In genomic region chr12:9134981-9135628, GRCh38 we compare ENCODE assay signal across 9 cellular contexts. TPM values are rescaled to one million over a fixed set of nuclear protein-coding genes. Genes with fewer than 3 reads are reported as not detected.
DNase-seq lines count a peak whose midpoint lies in the region; ATAC-seq, FAIRE-seq and TF ChIP-seq lines count a peak whose summit lies in the region.
"Had no signal": no experiment of that assay in that cellular context is flagged by ENCODE, and none has a peak within 500 bp of the region (broad histone marks: within the 10 kb centered on the region; RNA-seq: fewer than 3 reads in every experiment).

No MANE protein-coding gene starts in this region.

- RAD21 ChIA-PET in GM12878 (lab: Charles Lee; ENCODE audit: unreplicated experiment) = no interaction called here

- H3K79me2 ChIP-seq in DOHH2 (ENCODE audit: control insufficient read depth, low read length) = no peaks in the 10 kb centered on the region
- no peaks in the 10 kb centered on the region for H3K79me2 ChIP-seq in H9 (ENCODE audit: insufficient read depth, low read length)
- H3K79me2 ChIP-seq in GM12878 (ENCODE audit: control insufficient read depth, insufficient read depth, low read length) = no peaks in the 10 kb centered on the region

- no peak overlapping the region for H4K8ac ChIP-seq in H9 (replicated peaks; ENCODE audit: insufficient read length, low read depth, low read length)

- no peaks in the 10 kb centered on the region for H3K9me2 ChIP-seq in DOHH2 (replicated peaks; ENCODE audit: control insufficient read depth, low read length)

- no peak overlapping the region for H2AFZ ChIP-seq in H9 (ENCODE audit: low read length)
- no peak overlapping the region for H2AFZ ChIP-seq in GM12878 (ENCODE audit: control insufficient read depth, low read depth, low read length)

- no peak overlapping the region for H3K14ac ChIP-seq in H9 (ENCODE audit: insufficient read depth, low read length)

- H2BK5ac ChIP-seq in H9 (ENCODE audit: insufficient read length, low read length) = no peak overlapping the region

- H3K27me3 ChIP-seq in DOHH2 (ENCODE audit: control insufficient read depth, low read length) (0 out of 2 replicates have a peak, but pooled peaks cover 6% of the 10 kb centered on the region), H9 (ENCODE audit: insufficient read depth, low read length) (no peaks in the 10 kb centered on the region), GM12878 (replicated peaks in 1 of 2; ENCODE audit: control insufficient read depth in 2 of 2, insufficient read depth in 2 of 2, low read length in 1 of 2) (no peaks in the 10 kb centered on the region)

- no peak for FAIRE-seq in GM12878 (lab: Jason Lieb, UNC)

- H3F3A ChIP-seq in DOHH2 (ENCODE audit: control insufficient read depth, insufficient read depth) = no peaks in the 10 kb centered on the region

- H4K20me1 ChIP-seq in DOHH2 (ENCODE audit: control insufficient read depth, insufficient read depth, low read depth, low read length) (no peaks in the 10 kb centered on the region), H9 (ENCODE audit: control insufficient read depth, insufficient read depth, insufficient read length) (no peaks in the 10 kb centered on the region), GM12878 (ENCODE audit: control insufficient read depth, insufficient read depth) (no peaks in the 10 kb centered on the region)

- H3K36me3 ChIP-seq in DOHH2 (ENCODE audit: control insufficient read depth, low read length) (no peaks in the 10 kb centered on the region), GM12878 (ENCODE audit: control insufficient read depth in 2 of 2, insufficient read depth in 2 of 2, low read length in 1 of 2) (no peaks in the 10 kb centered on the region)

- no peak overlapping the region for H4K91ac ChIP-seq in H9 (ENCODE audit: insufficient read length, low read depth, low read length)

- no peak overlapping the region for H2BK120ac ChIP-seq in H9 (ENCODE audit: low read depth, low read length, poor library complexity, severe bottlenecking)

- no peaks in the 10 kb centered on the region for H3K4me1 ChIP-seq in DOHH2 (ENCODE audit: control insufficient read depth, low read length)
- no peaks in the 10 kb centered on the region for H3K4me1 ChIP-seq in H9 (ENCODE audit: insufficient read depth, low read length)
- H3K4me1 ChIP-seq in GM12878 (ENCODE audit: control insufficient read depth, insufficient read depth, low read length) = no peaks in the 10 kb centered on the region

- CTCF ChIA-PET in GM12878 (lab: Yijun Ruan, JAX) = interaction anchor here (0.8 to 1.5 kb wide), 4 partner anchors 12 to 56 kb away, joined by 3 to 4 read pairs (median 4); no protein-coding TSS in a partner anchor

- SMC1A ChIA-PET in GM12878 (lab: Charles Lee; ENCODE audit: uncharacterized antibody, unreplicated experiment) = no interaction called here

- H3K4me2 ChIP-seq in DOHH2 (ENCODE audit: low read length) (no peak overlapping the region), H9 (ENCODE audit: insufficient read depth, insufficient read length, low read length) (no peak overlapping the region), GM12878 (ENCODE audit: control insufficient read depth, insufficient read depth) (no peak overlapping the region)

- H3K36me3 Mint-ChIP-seq in H9 (ENCODE audit: insufficient read depth in 1 of 3, low read depth in 3 of 3) (peaks cover 0 to 22% (median 7%) of the 10 kb centered on the region in 3 experiments; a peak in 6 of 7 replicates), mesothelial cell of epicardium (peaks cover 9% of the 10 kb centered on the region)

- no peaks in the 10 kb centered on the region for H3K4me1 Mint-ChIP-seq in H9
- peaks cover 29% of the 10 kb centered on the region for H3K4me1 Mint-ChIP-seq in mesothelial cell of epicardium

- H3K27ac ChIP-seq in DOHH2 (ENCODE audit: low read depth, low read length) (no peak overlapping the region), H9 (ENCODE audit: insufficient read length, low read depth, low read length) (no peak overlapping the region), GM12878 (ENCODE audit: control insufficient read depth, insufficient read depth) (no peak overlapping the region)

- H2BK15ac ChIP-seq in H9 (ENCODE audit: low read depth, low read length) = no peak overlapping the region

- TF ChIP-seq CTCF in DOHH2 (IDR thresholded peaks at IDR 0.05; ENCODE audit: low read depth, low read length, poor library complexity, severe bottlenecking) (peak; percentile 74), H9 (conservative IDR thresholded peaks at IDR 0.05) (peak; percentile 56), GM12878 (IDR thresholded peaks at IDR 0.05 in 2 of 3, conservative IDR thresholded peaks at IDR 0.05 in 1 of 3; ENCODE audit: control insufficient read depth in 2 of 3, extremely low read depth in 1 of 3, insufficient read depth in 1 of 3, low read depth in 3 of 3, low read length in 3 of 3) (peak; percentile 24 to 56 (median 51); a peak in 5 of 6 replicates), mesothelial cell of epicardium (IDR thresholded peaks at IDR 0.05; ENCODE audit: unreplicated experiment) (peak; percentile 41)

- H3K4me3 Mint-ChIP-seq in H9 = no peak overlapping the region
- H3K4me3 Mint-ChIP-seq in mesothelial cell of epicardium = no peak overlapping the region

- H3K9ac ChIP-seq in H9 (ENCODE audit: extremely low read depth, insufficient read length, low read length) (no peak overlapping the region), GM12878 (ENCODE audit: control insufficient read depth, insufficient read depth, low read length) (no peak overlapping the region)

- POLR2A ChIA-PET in GM12878 (lab: Charles Lee) = no interaction called here

- TF ChIP-seq EP300 in GM12878 (IDR thresholded peaks at IDR 0.05; ENCODE audit: borderline replicate concordance in 1 of 2, control insufficient read depth in 1 of 2, low read depth in 2 of 2, low read length in 2 of 2) = no peak

- TF ChIP-seq POLR2A in GM12878 (IDR thresholded peaks at IDR 0.05; ENCODE audit: low read depth, low read length) = no peak

- H2AK5ac ChIP-seq in H9 (ENCODE audit: insufficient read length, low read length) = no peak overlapping the region

- no peak overlapping the region for H3K18ac ChIP-seq in H9 (ENCODE audit: insufficient read length, low read depth, low read length)

- H4K5ac ChIP-seq in H9 (ENCODE audit: insufficient read length, low read depth, low read length) = no peak overlapping the region

- H3K4me3 ChIP-seq in DOHH2 (ENCODE audit: low read length) (no peak overlapping the region), GM12878 (no peak overlapping the region)

- in situ Hi-C loops in GM12878 (cut with MboI) = no loop called here

- no peak overlapping the region for H3K56ac ChIP-seq in H9 (ENCODE audit: insufficient read length, low read depth, low read length)

- intact Hi-C loops in GM12878 (cut with micrococcal nuclease; ENCODE audit: unreplicated experiment) = no loop called here

- no peak overlapping the region for H3T11ph ChIP-seq in H9 (ENCODE audit: low read length)

- no peaks in the 10 kb centered on the region for H3K23me2 ChIP-seq in H9 (ENCODE audit: insufficient read length, low read depth, low read length, poor library complexity, severe bottlenecking)

- H3K4ac ChIP-seq in H9 (ENCODE audit: low read depth, low read length) = no peak overlapping the region

- no peak overlapping the region for H3K23ac ChIP-seq in H9 (ENCODE audit: insufficient read length, low read depth, low read length)

- no peak overlapping the region for H3K27ac Mint-ChIP-seq in H9
- peak overlapping the region; percentile 88 for H3K27ac Mint-ChIP-seq in mesothelial cell of epicardium

- no peak overlapping the region for H2BK20ac ChIP-seq in H9 (ENCODE audit: low read depth, low read length, poor library complexity, severe bottlenecking)

- no peaks in the 10 kb centered on the region for H3K9me3 ChIP-seq in DOHH2 (ENCODE audit: control insufficient read depth, insufficient read depth, low read length)
- no peaks in the 10 kb centered on the region for H3K9me3 ChIP-seq in H9 (ENCODE audit: control insufficient read depth, low read depth, low read length)
- no peaks in the 10 kb centered on the region for H3K9me3 ChIP-seq in GM12878 (replicated peaks; ENCODE audit: control insufficient read depth, insufficient read depth, low read length)

- H3K79me1 ChIP-seq in H9 (ENCODE audit: insufficient read depth, low read depth, low read length, poor library complexity, severe bottlenecking) = no peaks in the 10 kb centered on the region

- WGBS in H9 (ENCODE audit: extremely low coverage, insufficient read length, low lambda C conversion rate) = no CpG with 5 or more reads among the region's 16 CpGs
- WGBS in GM12878 (ENCODE audit: insufficient coverage, insufficient replicate concordance, low lambda C conversion rate, missing lambda C conversion rate) = 44% methylated on average over 16 of the region's 16 CpGs

- BruUV-seq in GM12878 (replicated peaks; lab: Mats Ljungman, UMichigan) = no TSS peak

- H3K9me3 Mint-ChIP-seq in H9 = peaks cover 18 to 21% of the 10 kb centered on the region in 2 experiments
- peaks cover 38% of the 10 kb centered on the region for H3K9me3 Mint-ChIP-seq in mesothelial cell of epicardium

- ATAC-seq in GM12878 (peak; percentile 71), GM21723 (IDR thresholded peaks at IDR 0.05; ENCODE audit: unreplicated experiment) (no peak), HG02973 (IDR thresholded peaks at IDR 0.05; ENCODE audit: unreplicated experiment) (no peak), GM21447 (IDR thresholded peaks at IDR 0.05; ENCODE audit: unreplicated experiment) (no peak), GM18498 (IDR thresholded peaks at IDR 0.05; ENCODE audit: unreplicated experiment) (no peak)

- H3K27me3 Mint-ChIP-seq in H9 (ENCODE audit: low read depth) (no peaks in the 10 kb centered on the region), mesothelial cell of epicardium (ENCODE audit: low read depth) (no peaks in the 10 kb centered on the region)

- DNase-seq in H9 (no peak), GM12878 (ENCODE audit: low read depth, low spot score) (no peak), mesothelial cell of epicardium (ENCODE audit: low spot score in 2 of 2, unreplicated experiment in 2 of 2) (no peak)
- DNase-seq: activated CD8-positive, alpha-beta memory T cell treated with anti-CD3 and anti-CD28 coated beads, Interleukin-2, amount 50 U/mL, for 48 hours had no signal

- peak; percentile 37 for TF ChIP-seq RAD21 in GM12878 (IDR thresholded peaks at IDR 0.05; ENCODE audit: insufficient read depth, low read depth, low read length)

- no peak overlapping the region for H2BK12ac ChIP-seq in H9 (ENCODE audit: insufficient read length, low read depth, low read length)

RNA-seq across cellular contexts. Expression of gene A2M, which starts 19.4 kb away (rescaled TPM):
- total RNA-seq in H9 (2021) (0.94 and 1.2 TPM in 2 replicates), GM12878 (2014; rRNA removed) (not detected in 2 replicates), GM12878 (2014; rRNA removed; fragmentation: Illumina TruSeq; extraction: Trizol) (not detected in 2 replicates), GM12878 (2021) (2.0 and 3.5 TPM in 2 replicates), mesothelial cell of epicardium (3.8 to 4.8 TPM (median 4.3 TPM) in 3 replicates)
- total RNA-seq in GM12878 (2013; cell fraction: nucleolus; rRNA removed) = not detected in 2 replicates
- polyA plus RNA-seq in GM12878 (2011; ENCODE audit: low read depth) = not detected
- polyA plus RNA-seq in GM12878 (2011; rRNA removed) (0.04 and 0.10 TPM in 2 replicates), GM12878 (2014; fragmentation: Illumina TruSeq; extraction: Trizol) (not detected in 2 replicates), GM12878 (2014; fragmentation: Nextera tagmentation; extraction: Ambion mirVana) (not detected), GM12878 (2014; rRNA removed) (0.03 TPM in 1 of 2 replicates, not detected in the other), GM12878 (2016; fragmentation: Nextera tagmentation; extraction: Ambion mirVana) (under 1 TPM; 0.20 to 0.69 TPM)
- 0.06 and 0.45 TPM in 2 replicates for polyA plus RNA-seq in GM12878 (2011; cell fraction: cytosol; rRNA removed)
- polyA plus RNA-seq in GM12878 (2011; cell fraction: nucleus; rRNA removed) = 0.06 and 0.45 TPM in 2 replicates
- 0.16 and 0.28 TPM in 2 replicates for polyA plus RNA-seq in GM12878 (2012)
- polyA minus RNA-seq in GM12878 (2011; rRNA and poly(A)+ RNA removed) = 0.07 and 2.6 TPM in 2 replicates
- not detected in 2 replicates for polyA minus RNA-seq in GM12878 (2011; cell fraction: cytosol; rRNA and poly(A)+ RNA removed)
- not detected in 2 replicates for polyA minus RNA-seq in GM12878 (2011; cell fraction: nucleus; rRNA and poly(A)+ RNA removed)
